ENCODE assay signal across 8 cellular contexts in genomic region chr2:105329561-105330495, GRCh38. TPM values are rescaled to one million over a fixed set of nuclear protein-coding genes. Genes with fewer than 3 reads are reported as not detected.
A peak's percentile ranks its signal among the peaks of the same experiment; 100 is the strongest.
DNase-seq lines count a peak whose midpoint lies in the region; ATAC-seq and TF ChIP-seq lines count a peak whose summit lies in the region.

A gene with protein sequence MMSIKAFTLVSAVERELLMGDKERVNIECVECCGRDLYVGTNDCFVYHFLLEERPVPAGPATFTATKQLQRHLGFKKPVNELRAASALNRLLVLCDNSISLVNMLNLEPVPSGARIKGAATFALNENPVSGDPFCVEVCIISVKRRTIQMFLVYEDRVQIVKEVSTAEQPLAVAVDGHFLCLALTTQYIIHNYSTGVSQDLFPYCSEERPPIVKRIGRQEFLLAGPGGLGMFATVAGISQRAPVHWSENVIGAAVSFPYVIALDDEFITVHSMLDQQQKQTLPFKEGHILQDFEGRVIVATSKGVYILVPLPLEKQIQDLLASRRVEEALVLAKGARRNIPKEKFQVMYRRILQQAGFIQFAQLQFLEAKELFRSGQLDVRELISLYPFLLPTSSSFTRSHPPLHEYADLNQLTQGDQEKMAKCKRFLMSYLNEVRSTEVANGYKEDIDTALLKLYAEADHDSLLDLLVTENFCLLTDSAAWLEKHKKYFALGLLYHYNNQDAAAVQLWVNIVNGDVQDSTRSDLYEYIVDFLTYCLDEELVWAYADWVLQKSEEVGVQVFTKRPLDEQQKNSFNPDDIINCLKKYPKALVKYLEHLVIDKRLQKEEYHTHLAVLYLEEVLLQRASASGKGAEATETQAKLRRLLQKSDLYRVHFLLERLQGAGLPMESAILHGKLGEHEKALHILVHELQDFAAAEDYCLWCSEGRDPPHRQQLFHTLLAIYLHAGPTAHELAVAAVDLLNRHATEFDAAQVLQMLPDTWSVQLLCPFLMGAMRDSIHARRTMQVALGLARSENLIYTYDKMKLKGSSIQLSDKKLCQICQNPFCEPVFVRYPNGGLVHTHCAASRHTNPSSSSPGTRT (minus strand): TSS chr2:105329735. CDS start chr2:105308301, 21,434 bp downstream.

- H3K4me1 Mint-ChIP-seq in Caco-2 (ENCODE audit: low read depth, unreplicated experiment), result peaks cover 11% of the 10 kb centered on the region
- H3K4me1 Mint-ChIP-seq in activated naive CD4-positive, alpha-beta T cell treated with anti-CD3 and anti-CD28 coated beads for 36 hours (ENCODE audit: low read depth), result peaks cover 37% of the 10 kb centered on the region
- peaks cover 24% of the 10 kb centered on the region for H3K4me1 Mint-ChIP-seq in type B pancreatic cell (ENCODE audit: unreplicated experiment)

- H3K36me3 ChIP-seq in Caco-2 (ENCODE audit: control insufficient read depth, insufficient read depth, low read length) (no peaks in the 10 kb centered on the region), osteoblast (ENCODE audit: insufficient read depth, low read length) (no peaks in the 10 kb centered on the region)

- H3K9me3 ChIP-seq in Caco-2, result no peaks in the 10 kb centered on the region
- H3K9me3 ChIP-seq in osteoblast (ENCODE audit: low read depth, low read length), result no peaks in the 10 kb centered on the region

- H3K4me3 Mint-ChIP-seq in Caco-2 (ENCODE audit: unreplicated experiment) (peak within 1 kb of the TSS; percentile 81), type B pancreatic cell (peak within 1 kb of the TSS; percentile 92)
- peak within 1 kb of the TSS; percentile 87 for H3K4me3 Mint-ChIP-seq in activated naive CD4-positive, alpha-beta T cell treated with anti-CD3 and anti-CD28 coated beads for 36 hours

- TF ChIP-seq CTCF in Caco-2 (IDR thresholded peaks at IDR 0.05; ENCODE audit: insufficient read depth in 1 of 2, low read depth in 1 of 2, low read length in 1 of 2, severe bottlenecking in 1 of 2, unreplicated experiment in 1 of 2), result peak in 1 of 2 experiments; percentile 11
- no peak for TF ChIP-seq CTCF in osteoblast (IDR thresholded peaks at IDR 0.05; ENCODE audit: extremely low read depth, low read depth, low read length)
- TF ChIP-seq CTCF in type B pancreatic cell (conservative IDR thresholded peaks at IDR 0.05), result peak; percentile 12

- H3K27ac Mint-ChIP-seq in Caco-2 (ENCODE audit: unreplicated experiment), result peak within 1 kb of the TSS; percentile 89
- H3K27ac Mint-ChIP-seq in activated naive CD4-positive, alpha-beta T cell treated with anti-CD3 and anti-CD28 coated beads for 36 hours, result peak within 1 kb of the TSS; percentile 93
- H3K27ac Mint-ChIP-seq in type B pancreatic cell, result peak within 1 kb of the TSS; percentile 87

- H3K9me3 Mint-ChIP-seq in Caco-2 (ENCODE audit: unreplicated experiment) (no peaks in the 10 kb centered on the region), type B pancreatic cell (no peaks in the 10 kb centered on the region)
- H3K9me3 Mint-ChIP-seq in activated naive CD4-positive, alpha-beta T cell treated with anti-CD3 and anti-CD28 coated beads for 36 hours, result no peaks in the 10 kb centered on the region

- BruUV-seq in Caco-2 (replicated peaks; lab: Mats Ljungman, UMichigan), result no TSS peak

- POLR2A ChIA-PET in Caco-2 (lab: Charles Lee), result interaction anchor here (0.9 to 2.4 kb wide), 3 partner anchors 8 to 292 kb away, joined by 3 to 6 read pairs (median 6); partner anchors contain the start of genes C2orf49 and MRPS9

- peaks cover 11% of the 10 kb centered on the region for H3K4me1 ChIP-seq in Caco-2
- peaks cover 43% of the 10 kb centered on the region for H3K4me1 ChIP-seq in osteoblast (ENCODE audit: insufficient read depth, low read length)

- peak within 1 kb of the TSS; percentile 86 for H2AFZ ChIP-seq in osteoblast (ENCODE audit: low read length)

- peaks cover 3% of the 10 kb centered on the region for H4K20me1 ChIP-seq in osteoblast (ENCODE audit: insufficient read depth, low read length)

- H3K4me3 ChIP-seq in Caco-2 (ENCODE audit: low read depth, low read length) (peak within 1 kb of the TSS; percentile 87), osteoblast (ENCODE audit: insufficient read depth, low read length) (peak within 1 kb of the TSS; percentile 78)

- intact Hi-C loops in Caco-2 (cut with micrococcal nuclease; ENCODE audit: unreplicated experiment), result no loop called here
- intact Hi-C loops in activated naive CD4-positive, alpha-beta T cell treated with anti-CD3 and anti-CD28 coated beads for 36 hours (cut with micrococcal nuclease), result loop anchor here (1.0 to 10.0 kb wide), 5 partner anchors 7 to 864 kb away; partner anchors contain the start of genes C2orf49, MRPS9, NCK2 and UXS1

- H3K27me3 ChIP-seq in Caco-2 (replicated peaks; ENCODE audit: control insufficient read depth, insufficient read depth, low read length) (no peaks in the 10 kb centered on the region), osteoblast (ENCODE audit: insufficient read depth, low read length) (no peaks in the 10 kb centered on the region)

- H3K36me3 Mint-ChIP-seq in Caco-2 (ENCODE audit: insufficient read depth, unreplicated experiment) (no peaks in the 10 kb centered on the region), type B pancreatic cell (no peaks in the 10 kb centered on the region)
- peaks cover 4% of the 10 kb centered on the region for H3K36me3 Mint-ChIP-seq in activated naive CD4-positive, alpha-beta T cell treated with anti-CD3 and anti-CD28 coated beads for 36 hours (ENCODE audit: low read depth)

- peaks cover 42% of the 10 kb centered on the region for H3K79me2 ChIP-seq in osteoblast (ENCODE audit: insufficient read depth, low read length)

- H3K27me3 Mint-ChIP-seq in Caco-2 (ENCODE audit: insufficient read depth, unreplicated experiment), result no peaks in the 10 kb centered on the region
- H3K27me3 Mint-ChIP-seq in activated naive CD4-positive, alpha-beta T cell treated with anti-CD3 and anti-CD28 coated beads for 36 hours (ENCODE audit: low read depth), result no peaks in the 10 kb centered on the region
- H3K27me3 Mint-ChIP-seq in type B pancreatic cell, result no peaks in the 10 kb centered on the region

- ATAC-seq in GM19452 (IDR thresholded peaks at IDR 0.05; ENCODE audit: unreplicated experiment), result peak; percentile 72
- ATAC-seq in HG03521 (IDR thresholded peaks at IDR 0.05; ENCODE audit: unreplicated experiment), result peak; percentile 83

- CTCF ChIA-PET in Caco-2 (lab: Charles Lee), result interaction anchor here (0.6 to 1.3 kb wide), 2 partner anchors 35 to 604 kb away, joined by 3 to 6 read pairs; no protein-coding TSS in a partner anchor
- CTCF ChIA-PET in activated naive CD4-positive, alpha-beta T cell treated with anti-CD3 and anti-CD28 coated beads for 36 hours (lab: Charles Lee), result interaction anchor here (1.3 to 1.4 kb wide), 2 partner anchors 10 kb away, joined by 3 to 4 read pairs; no protein-coding TSS in a partner anchor

- H3K4me2 ChIP-seq in osteoblast (ENCODE audit: insufficient read depth, low read length), result peak within 1 kb of the TSS; percentile 98

- peak within 1 kb of the TSS; percentile 64 for H3K27ac ChIP-seq in osteoblast (ENCODE audit: low read depth, low read length)

- DNase-seq in Caco-2, result peak; percentile 58 to 80
- DNase-seq in SHP77 treated with DMSO at 0.1 percent for 48 hours (lab: John Stamatoyannopoulos, UW), result peak; percentile 10
- DNase-seq in activated naive CD4-positive, alpha-beta T cell treated with anti-CD3 and anti-CD28 coated beads for 36 hours, result peak; percentile 51
- no peak for DNase-seq in glomerular endothelial cell (ENCODE audit: extremely low read depth, low read depth, low spot score)
- DNase-seq in osteoblast (ENCODE audit: insufficient read length, low spot score, missing footprints), result peak; percentile 94
- DNase-seq in type B pancreatic cell (ENCODE audit: extremely low spot score, unreplicated experiment), result no peak

RNA-seq across cellular contexts. Expression of the gene that starts here (rescaled TPM):
- total RNA-seq in Caco-2 (2022) (25.7 and 26.0 TPM in 2 replicates), glomerular endothelial cell (40.6 and 49.4 TPM in 2 replicates), osteoblast (32.6 and 32.7 TPM in 2 replicates), type B pancreatic cell (ENCODE audit: low replicate concordance) (15.5 and 17.5 TPM in 2 replicates)
- 10 to 100 TPM; 13.6 to 15.3 TPM for total RNA-seq in activated naive CD4-positive, alpha-beta T cell treated with anti-CD3 and anti-CD28 coated beads for 36 hours

Comparison
In these comparisons a context has a peak if more than half of its experiments do, and no peak if none do; other contexts are left out.
1. DNase-seq: peak in Caco-2 (2 of 2), SHP77 treated with DMSO at 0.1 percent for 48 hours (single experiment), activated naive CD4-positive, alpha-beta T cell treated with anti-CD3 and anti-CD28 coated beads for 36 hours (single experiment) and osteoblast (single experiment); none in glomerular endothelial cell (single experiment) and type B pancreatic cell (single experiment).
2. Peak in every context shown above with its lines, with median percentiles within 50 percentile points of each other: H3K27ac Mint-ChIP-seq and H3K4me3 Mint-ChIP-seq.